Comparison of ENCODE assay signal across 16 cellular contexts in the genomic region with DNA sequence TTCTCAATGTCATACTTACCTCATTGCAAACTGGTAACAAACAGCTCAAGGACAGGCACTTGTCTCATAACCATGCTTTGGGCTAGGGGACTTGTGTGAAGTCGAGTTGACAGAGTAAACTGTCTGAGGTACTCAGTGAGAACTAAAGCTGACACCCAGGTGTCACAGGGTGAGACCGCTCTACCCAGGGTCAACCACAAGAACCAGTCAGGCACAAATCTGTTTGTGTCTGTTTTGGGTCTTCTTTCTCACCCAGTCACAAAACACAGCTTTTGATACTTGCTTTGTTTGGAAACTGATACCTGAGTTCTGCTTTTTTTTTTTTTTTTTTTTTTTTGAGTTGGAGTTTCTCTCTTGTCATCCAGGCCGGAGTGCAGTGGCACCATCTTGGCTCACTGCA.
DNase-seq lines count a peak whose midpoint lies in the region; ATAC-seq, FAIRE-seq and TF ChIP-seq lines count a peak whose summit lies in the region.
"Had no signal": no experiment of that assay in that cellular context is flagged by ENCODE, and none has a peak within 500 bp of the region (broad histone marks: within the 10 kb centered on the region; RNA-seq: fewer than 3 reads in every experiment).

No MANE protein-coding gene starts in this region.

- no peak overlapping the region for H3K4me3 ChIP-seq in lower leg skin (ENCODE audit: low read depth, poor library complexity, severe bottlenecking)
- H3K4me3 ChIP-seq: dorsolateral prefrontal cortex, right atrium auricular region had no signal

- TF ChIP-seq POLR2A in H54 (IDR thresholded peaks at IDR 0.05; ENCODE audit: low read depth, low read length) (no peak), lower leg skin (IDR thresholded peaks at IDR 0.05) (no peak)

- 95 to 97% methylated on average over 3 of the region's 3 CpGs for whole genome bisulfite sequencing in lower leg skin, 2 donors

- TF ChIP-seq CTCF in GM13977 (IDR thresholded peaks at IDR 0.05; ENCODE audit: extremely low read depth, insufficient read depth, missing control alignments) (no peak), lower leg skin (IDR thresholded peaks at IDR 0.05) (no peak)

- FAIRE-seq in RCC 7860 (lab: Jason Lieb, UNC) (no peak), H54 (lab: Jason Lieb, UNC) (no peak)
- FAIRE-seq: urothelium cell line had no signal

- in situ Hi-C loops in GM13977 (cut with MboI; ENCODE audit: low pct_unique_long_range_greater_than_20kb, low sequenced_read_pairs, unreplicated experiment), result no loop called here

- peak; percentile 75 for DNase-seq in GM13977 (ENCODE audit: low spot score)
- DNase-seq in RCC 7860 (ENCODE audit: low spot score), result no peak
- no peak for DNase-seq in H54 (ENCODE audit: insufficient read length, low spot score)
- DNase-seq in lower leg skin (ENCODE audit: low spot score in 2 of 2), result no peak
- DNase-seq: activated CD4-positive, alpha-beta memory T cell treated with anti-CD3 and anti-CD28 coated beads for 36 hours; activated naive CD8-positive, alpha-beta T cell treated with anti-CD3 and anti-CD28 coated beads, Interleukin-2, amount 10 ng/mL, durations not matched to agents 7 days and 5 days; dorsolateral prefrontal cortex; head of caudate nucleus; HFFc6; NCI-H69 had no signal

- ATAC-seq in GM19438 (IDR thresholded peaks at IDR 0.05; ENCODE audit: low read depth, unreplicated experiment) (peak; percentile 98), HG02840 (IDR thresholded peaks at IDR 0.05; ENCODE audit: low FRiP score, unreplicated experiment) (peak; percentile 78), HG03520 (IDR thresholded peaks at IDR 0.05; ENCODE audit: unreplicated experiment) (peak; percentile 88), HG02970 (IDR thresholded peaks at IDR 0.05; ENCODE audit: low FRiP score, unreplicated experiment) (no peak)

- intact Hi-C loops in lower leg skin (cut with DNase I; ENCODE audit: low total_unique reads), result no loop called here
